8 cellular contexts compared by ENCODE assay signal in the genomic region with DNA sequence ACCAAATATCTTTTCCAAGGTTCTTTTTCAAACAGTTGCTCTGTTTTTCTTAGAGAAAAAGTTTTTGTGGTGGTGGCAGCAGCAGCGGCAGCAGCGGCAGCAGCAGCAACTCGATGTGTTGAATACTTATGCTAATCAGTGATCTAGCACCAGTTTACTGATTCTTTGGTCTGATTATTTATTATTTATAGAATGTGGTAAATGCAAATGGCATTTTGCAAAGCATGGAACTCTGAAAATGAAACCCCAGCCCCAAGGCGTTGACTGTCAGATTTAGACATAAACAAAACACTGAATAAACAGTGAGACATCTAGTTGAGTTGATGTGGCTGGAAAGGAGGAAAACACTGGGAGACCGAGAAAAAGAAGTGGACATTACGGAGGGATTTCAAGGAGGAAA.
DNase-seq lines count a peak whose midpoint lies in the region; ATAC-seq and TF ChIP-seq lines count a peak whose summit lies in the region.
"Had no signal": no experiment of that assay in that cellular context is flagged by ENCODE, and none has a peak within 500 bp of the region (broad histone marks: within the 10 kb centered on the region; RNA-seq: fewer than 3 reads in every experiment).

No MANE protein-coding gene starts in this region.

- H3K27me3 ChIP-seq in stomach (no peaks in the 10 kb centered on the region), heart right ventricle (no peaks in the 10 kb centered on the region)

- ATAC-seq in GM19452 (IDR thresholded peaks at IDR 0.05; ENCODE audit: unreplicated experiment) (peak; percentile 72), HG02970 (IDR thresholded peaks at IDR 0.05; ENCODE audit: low FRiP score, unreplicated experiment) (peak; percentile 43), heart right ventricle (no peak)

- no peaks in the 10 kb centered on the region for H3K36me3 ChIP-seq in stomach
- no peaks in the 10 kb centered on the region for H3K36me3 ChIP-seq in heart right ventricle

- TF ChIP-seq CTCF in stomach (IDR thresholded peaks at IDR 0.05) (no peak), heart right ventricle (IDR thresholded peaks at IDR 0.05) (no peak)

- intact Hi-C loops in stomach (cut with DNase I; ENCODE audit: low total_unique reads) (no loop called here), heart right ventricle (cut with DNase I) (no loop called here)

- peak; percentile 60 for DNase-seq in astrocyte of the hippocampus (ENCODE audit: low read depth, low spot score)
- DNase-seq in stomach = no peak
- no peak for DNase-seq in activated T-cell treated with anti-CD3 and anti-CD28 coated beads, Interleukin-2, amount 50 U/mL, for 48 hours
- DNase-seq in NCI-H1417 (lab: John Stamatoyannopoulos, UW) = no peak
- DNase-seq in heart right ventricle = no peak
- DNase-seq: immature natural killer cell had no signal

- no peak for TF ChIP-seq POLR2A in stomach (IDR thresholded peaks at IDR 0.05)

- WGBS in stomach, 5 donors = 27 to 46% (median 32%) methylated on average over 6 of the region's 6 CpGs
- WGBS in heart right ventricle, 2 donors = 42 to 52% methylated on average over 6 of the region's 6 CpGs

- H3K4me3 ChIP-seq in stomach (no peak overlapping the region), heart right ventricle (peak overlapping the region in 2 of 10 donors; percentile 9 to 25)

- H3K4me1 ChIP-seq in stomach (peaks cover 0 to 8% (median 2%) of the 10 kb centered on the region in 4 donors), heart right ventricle (peaks cover 0 to 6% (median 0%) of the 10 kb centered on the region in 9 donors)

- H3K27ac ChIP-seq in stomach (peak overlapping the region in 3 of 5 donors; percentile 12 to 66 (median 54)), heart right ventricle (peak overlapping the region in 1 of 10 donors; percentile 7)

- no peak for TF ChIP-seq EP300 in stomach (IDR thresholded peaks at IDR 0.05)

- no peaks in the 10 kb centered on the region for H3K9me3 ChIP-seq in stomach
- no peaks in the 10 kb centered on the region for H3K9me3 ChIP-seq in heart right ventricle

Comparison
In these comparisons a context has a peak if more than half of its experiments do, and no peak if none do; other contexts are left out.
1. ATAC-seq: peak in GM19452 (single experiment) and HG02970 (single experiment); none in heart right ventricle (0 of 8).